Comparison of ENCODE assay signal across 8 cellular contexts in the genomic region with DNA sequence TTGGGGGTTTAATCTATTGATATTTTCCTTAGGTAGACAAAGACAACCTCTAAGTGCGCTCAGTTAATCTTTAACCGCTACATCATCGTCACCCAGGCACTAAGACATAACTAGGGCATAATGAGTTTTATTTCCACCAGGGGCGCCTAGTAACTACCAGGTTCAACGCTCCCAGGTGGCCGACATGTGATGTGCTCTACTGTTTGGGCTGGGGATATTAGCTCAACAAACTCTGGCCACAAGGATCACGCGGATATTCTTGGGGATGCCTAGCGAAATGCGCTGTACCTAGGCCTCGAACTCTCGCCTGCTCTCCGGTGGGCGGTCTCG.
DNase-seq lines count a peak whose midpoint lies in the region; ATAC-seq, FAIRE-seq and TF ChIP-seq lines count a peak whose summit lies in the region.

No MANE protein-coding gene starts in this region.

- peaks cover 19% of the 10 kb centered on the region for H3K4me1 ChIP-seq in HUES6 (ENCODE audit: control insufficient read depth, insufficient read depth, low read length)

- H3K27me3 ChIP-seq in HUES6 (ENCODE audit: control insufficient read depth, insufficient read depth, low read length) = no peaks in the 10 kb centered on the region

- DNase-seq in GM04504 (ENCODE audit: low read depth) (peak; percentile 52), RPMI8226 (peak; percentile 81), astrocyte of the spinal cord (ENCODE audit: low read depth, low spot score) (no peak), Ammon's horn (ENCODE audit: low spot score) (no peak)
- DNase-seq in stimulated activated CD8-positive, alpha-beta memory T cell treated with anti-CD3 and anti-CD28 coated beads, Interleukin-15, amount 100 ng/mL, for 1 hour (ENCODE audit: low read depth) = peak; percentile 35

- peak overlapping the region; percentile 86 for H3K9ac ChIP-seq in HUES6 (ENCODE audit: low read length)

- TF ChIP-seq CTCF in astrocyte of the spinal cord (IDR thresholded peaks at IDR 0.05; ENCODE audit: low read depth, low read length) = peak; percentile 30

- ATAC-seq in GM21528 (IDR thresholded peaks at IDR 0.05; ENCODE audit: low FRiP score, unreplicated experiment) = peak; percentile 50

- no peaks in the 10 kb centered on the region; the same call in 1 of the 2 replicates for H3K36me3 ChIP-seq in HUES6 (ENCODE audit: control insufficient read depth, insufficient read depth, low read length)

- no peaks in the 10 kb centered on the region for H3K9me3 ChIP-seq in HUES6 (ENCODE audit: control insufficient read depth, insufficient read depth, low read depth, low read length)

- H3K4me3 ChIP-seq in HUES6 (ENCODE audit: low read depth, low read length) (peak overlapping the region; percentile 98), astrocyte of the spinal cord (ENCODE audit: low read depth, low read length) (peak overlapping the region; percentile 94)

- peak; percentile 80 for FAIRE-seq in islet of Langerhans (lab: Jason Lieb, UNC)

- H3K27ac ChIP-seq in HUES6 (ENCODE audit: low read depth, low read length) = peak overlapping the region; percentile 74

- in situ Hi-C loops in astrocyte of the spinal cord (cut with HindIII; ENCODE audit: low sequenced_read_pairs) = no loop called here

Comparison
In these comparisons a context has a peak if more than half of its experiments do, and no peak if none do; other contexts are left out.
1. DNase-seq: peak in GM04504 (single experiment), RPMI8226 (single experiment) and stimulated activated CD8-positive, alpha-beta memory T cell treated with anti-CD3 and anti-CD28 coated beads, Interleukin-15, amount 100 ng/mL, for 1 hour (single experiment); none in astrocyte of the spinal cord (single experiment) and Ammon's horn (single experiment).